ENCODE assay signal across 13 cellular contexts in genomic region chr6:54698974-54699373, GRCh38.
DNase-seq lines count a peak whose midpoint lies in the region; ATAC-seq and TF ChIP-seq lines count a peak whose summit lies in the region.
"Had no signal": no experiment of that assay in that cellular context is flagged by ENCODE, and none has a peak within 500 bp of the region (broad histone marks: within the 10 kb centered on the region; RNA-seq: fewer than 3 reads in every experiment).

No MANE protein-coding gene starts in this region.

- H3K36me3 Mint-ChIP-seq in activated naive CD4-positive, alpha-beta T cell treated with anti-CD3 and anti-CD28 coated beads, Interleukin-2, amount 50 U/mL, for 72 hours = no peaks in the 10 kb centered on the region
- H3K36me3 Mint-ChIP-seq: IgD-negative memory B cell had no signal

- H3K9me3 Mint-ChIP-seq in activated naive CD4-positive, alpha-beta T cell treated with anti-CD3 and anti-CD28 coated beads, Interleukin-2, amount 50 U/mL, for 72 hours = peaks cover 0 to 6% of the 10 kb centered on the region in 2 donors

- H3K4me3 ChIP-seq in PC-3 (ENCODE audit: low read length) (no peak overlapping the region), skin epidermis (no peak overlapping the region)
- H3K4me3 ChIP-seq: mucosa of descending colon, right lobe of liver, transverse colon had no signal

- no peaks in the 10 kb centered on the region for H3K79me2 ChIP-seq in PC-3 (ENCODE audit: low read length)

- no peaks in the 10 kb centered on the region for H4K20me1 ChIP-seq in PC-3 (ENCODE audit: low read length)

- no peaks in the 10 kb centered on the region for H3F3A ChIP-seq in PC-3 (ENCODE audit: low read length, unreplicated experiment)

- H3K4me1 ChIP-seq in PC-3 (ENCODE audit: insufficient read depth, low read length) = peaks cover 42% of the 10 kb centered on the region
- H3K4me1 ChIP-seq: right lobe of liver, transverse colon had no signal

- TF ChIP-seq CTCF in PC-3 (conservative IDR thresholded peaks at IDR 0.05; ENCODE audit: low read depth, low read length) = no peak

- peak overlapping the region; percentile 37 for H3K27ac ChIP-seq in PC-3 (ENCODE audit: low read length)
- H3K27ac ChIP-seq in skin epidermis = peak overlapping the region in 15 of 21 experiments; percentile 12 to 76 (median 55)
- H3K27ac ChIP-seq: right lobe of liver, transverse colon had no signal

- DNase-seq in PC-3 = peak; percentile 88
- no peak for DNase-seq in activated naive CD4-positive, alpha-beta T cell treated with anti-CD3 and anti-CD28 coated beads, Interleukin-2, amount 50 U/mL, for 72 hours (ENCODE audit: low spot score in 2 of 2)
- DNase-seq in DMS79 (lab: John Stamatoyannopoulos, UW) = no peak
- no peak for DNase-seq in left lobe of liver (ENCODE audit: low spot score)
- DNase-seq: mucosa of descending colon, NCI-H2081 treated with DMSO at 0.1 percent for 48 hours, right lobe of liver, T1000, transverse colon had no signal

- intact Hi-C loops in PC-3 (cut with micrococcal nuclease) = loop anchor here (5.0 kb wide), 1 partner anchor 228 kb away; no protein-coding TSS in a partner anchor

- CTCF ChIA-PET in PC-3 (lab: Charles Lee) = no interaction called here

- H3K27me3 ChIP-seq in PC-3 (ENCODE audit: low read length) = no peaks in the 10 kb centered on the region
- H3K27me3 ChIP-seq: right lobe of liver, transverse colon had no signal

- no peaks in the 10 kb centered on the region for H3K36me3 ChIP-seq in PC-3 (ENCODE audit: low read depth, low read length)
- H3K36me3 ChIP-seq: right lobe of liver, transverse colon had no signal

- peak overlapping the region; percentile 17 for H2AFZ ChIP-seq in PC-3 (ENCODE audit: low read length)

- H3K4me2 ChIP-seq in PC-3 (ENCODE audit: low read length) = peak overlapping the region; percentile 68

- no peaks in the 10 kb centered on the region for H3K9me3 ChIP-seq in PC-3 (ENCODE audit: low read length)
- H3K9me3 ChIP-seq: mucosa of descending colon, right lobe of liver, transverse colon had no signal

- no peaks in the 10 kb centered on the region for H3K9me2 ChIP-seq in PC-3 (replicated peaks; ENCODE audit: low read length)

- ATAC-seq in GM18907 (IDR thresholded peaks at IDR 0.05; ENCODE audit: unreplicated experiment) (peak; percentile 71), HG02623 (IDR thresholded peaks at IDR 0.05; ENCODE audit: unreplicated experiment) (peak; percentile 68), PC-3 (peak; percentile 46; the same call in 1 of the 2 replicates), left lobe of liver (no peak)
- no peak for ATAC-seq in activated naive CD4-positive, alpha-beta T cell treated with anti-CD3 and anti-CD28 coated beads, Interleukin-2, amount 50 U/mL, for 72 hours
- ATAC-seq: mucosa of descending colon, right lobe of liver had no signal

- H3K9ac ChIP-seq in PC-3 (ENCODE audit: low read length) = no peak overlapping the region

- no peak overlapping the region for H3K27ac Mint-ChIP-seq in activated naive CD4-positive, alpha-beta T cell treated with anti-CD3 and anti-CD28 coated beads, Interleukin-2, amount 50 U/mL, for 72 hours
- H3K27ac Mint-ChIP-seq: IgD-negative memory B cell had no signal

- no TSS peak for BruUV-seq in PC-3 (replicated peaks; lab: Mats Ljungman, UMichigan)

- POLR2A ChIA-PET in PC-3 (lab: Charles Lee; ENCODE audit: unreplicated experiment) = no interaction called here

Comparison
In these comparisons a context has a peak if more than half of its experiments do, and no peak if none do; other contexts are left out.
1. ATAC-seq: peak in GM18907 (single experiment), HG02623 (single experiment) and PC-3 (single experiment); none in activated naive CD4-positive, alpha-beta T cell treated with anti-CD3 and anti-CD28 coated beads, Interleukin-2, amount 50 U/mL, for 72 hours (0 of 2) and left lobe of liver (single experiment).